Comparison of ENCODE assay signal across 27 cellular contexts in genomic region chr22:32607086-32607485, GRCh38.
A peak's percentile ranks its signal among the peaks of the same experiment; 100 is the strongest.
DNase-seq lines count a peak whose midpoint lies in the region; ATAC-seq and TF ChIP-seq lines count a peak whose summit lies in the region.
"Had no signal": no experiment of that assay in that cellular context is flagged by ENCODE, and none has a peak within 500 bp of the region (broad histone marks: within the 10 kb centered on the region; RNA-seq: fewer than 3 reads in every experiment).

No MANE protein-coding gene starts in this region.

- H3K23ac ChIP-seq in IMR-90 (ENCODE audit: low read depth, low read length): no peak overlapping the region

- H3K9me1 ChIP-seq in IMR-90 (ENCODE audit: insufficient read depth, low read length): peaks cover 6% of the 10 kb centered on the region

- H3K27ac ChIP-seq in IMR-90 (ENCODE audit: insufficient read depth, low read length): no peak overlapping the region
- peak overlapping the region; percentile 80 for H3K27ac ChIP-seq in smooth muscle cell (ENCODE audit: low read depth)
- H3K27ac ChIP-seq: SJCRH30 had no signal

- H3K79me2 ChIP-seq in smooth muscle cell (ENCODE audit: low read depth): no peaks in the 10 kb centered on the region

- no peak for TF ChIP-seq RAD21 in IMR-90 (IDR thresholded peaks at IDR 0.05; ENCODE audit: low read length)

- H4K8ac ChIP-seq in IMR-90 (ENCODE audit: low read depth in 2 of 2, low read length in 2 of 2): no peak overlapping the region

- no peak for TF ChIP-seq POLR2A in IMR-90 (IDR thresholded peaks at IDR 0.05; ENCODE audit: low read depth, low read length)

- peaks cover 4% of the 10 kb centered on the region for H3F3A ChIP-seq in smooth muscle cell (ENCODE audit: low read depth)

- H4K5ac ChIP-seq in IMR-90 (ENCODE audit: low read depth, low read length): no peak overlapping the region

- dilution Hi-C loops in IMR-90 (cut with HindIII; ENCODE audit: low sequenced_read_pairs, unreplicated experiment): no loop called here

- WGBS in IMR-90 (ENCODE audit: extremely low coverage in 2 of 2, insufficient read length in 1 of 2), 2 experiments: 95% methylated on average over 3 of the region's 5 CpGs; no CpG with 5 or more reads in 1 of the 2 experiments
- 77% methylated on average over 5 of the region's 5 CpGs for WGBS in smooth muscle cell (ENCODE audit: low lambda C conversion rate)

- H2AK5ac ChIP-seq in IMR-90 (ENCODE audit: low read depth, low read length): no peak overlapping the region

- no peak overlapping the region for H3K14ac ChIP-seq in IMR-90 (replicated peaks; ENCODE audit: low read depth, low read length)

- H3K4me2 ChIP-seq in IMR-90 (ENCODE audit: low read depth, low read length) (no peak overlapping the region), smooth muscle cell (no peak overlapping the region)

- in situ Hi-C loops in IMR-90 (cut with MboI; ENCODE audit: low sequenced_read_pairs): no loop called here

- CTCF ChIA-PET in IMR-90 (lab: Yijun Ruan, JAX) (no interaction called here), GM10248 (lab: Yijun Ruan, JAX) (no interaction called here)

- H3K4me1 ChIP-seq in IMR-90 (ENCODE audit: control insufficient read depth, insufficient read depth, low read length) (peaks cover 8% of the 10 kb centered on the region; the same call in 1 of the 2 replicates), smooth muscle cell (ENCODE audit: low read depth) (peaks cover 3% of the 10 kb centered on the region)

- H3K4me3 ChIP-seq in IMR-90 (ENCODE audit: insufficient read depth, low read depth, low read length): no peak overlapping the region
- no peak overlapping the region for H3K4me3 ChIP-seq in smooth muscle cell
- H3K4me3 ChIP-seq: SJCRH30 had no signal

- no peak overlapping the region for H2BK15ac ChIP-seq in IMR-90 (ENCODE audit: low read depth, low read length)

- H2BK5ac ChIP-seq in IMR-90 (ENCODE audit: low read depth, low read length, poor library complexity, severe bottlenecking): no peak overlapping the region

- intact Hi-C loops in IMR-90 (cut with micrococcal nuclease) (no loop called here), head of caudate nucleus (cut with DNase I) (no loop called here)

- H3K27me3 ChIP-seq in IMR-90 (ENCODE audit: control insufficient read depth, insufficient read depth, low read length) (peaks cover 2% of the 10 kb centered on the region; the same call in 1 of the 2 replicates), smooth muscle cell (ENCODE audit: low read depth) (no peaks in the 10 kb centered on the region)
- H3K27me3 ChIP-seq: SJCRH30 had no signal

- no peak overlapping the region for H3K56ac ChIP-seq in IMR-90 (ENCODE audit: extremely low read depth, insufficient read depth, low read length)

- peak overlapping the region; percentile 9; the same call in 1 of the 2 replicates for H3K4ac ChIP-seq in IMR-90 (ENCODE audit: low read depth, low read length)

- TF ChIP-seq CTCF in IMR-90 (conservative IDR thresholded peaks at IDR 0.05; ENCODE audit: low read depth, low read length) (no peak), smooth muscle cell (IDR thresholded peaks at IDR 0.05; ENCODE audit: borderline replicate concordance, insufficient read depth, poor library complexity, severe bottlenecking) (no peak), GM10248 (IDR thresholded peaks at IDR 0.05; ENCODE audit: control extremely low read depth, extremely low read depth, low read depth, missing control alignments) (no peak)

- H2AK9ac ChIP-seq in IMR-90 (replicated peaks; ENCODE audit: low read depth, low read length, poor library complexity): no peak overlapping the region

- no peak for ATAC-seq in IMR-90 (ENCODE audit: low read depth)
- no peak for ATAC-seq in HG02798 (IDR thresholded peaks at IDR 0.05; ENCODE audit: poor library complexity, unreplicated experiment)
- ATAC-seq: PC-3, Right ventricle myocardium inferior, SK-N-SH treated with all-trans-retinoic acid at 6 μM for 48 hours had no signal

- H3K9me3 ChIP-seq in IMR-90 (ENCODE audit: control insufficient read depth, insufficient read depth, low read length): no peaks in the 10 kb centered on the region
- no peaks in the 10 kb centered on the region for H3K9me3 ChIP-seq in smooth muscle cell (replicated peaks; ENCODE audit: low read depth)
- H3K9me3 ChIP-seq: SJCRH30 had no signal

- H4K91ac ChIP-seq in IMR-90 (ENCODE audit: insufficient read depth, low read depth, low read length): no peak overlapping the region

- no peaks in the 10 kb centered on the region for H3K79me1 ChIP-seq in IMR-90 (ENCODE audit: low read depth in 1 of 2, low read length in 2 of 2)

- H2BK120ac ChIP-seq in IMR-90 (ENCODE audit: low read depth, low read length): no peak overlapping the region

- H3K9ac ChIP-seq in IMR-90 (ENCODE audit: low read depth, low read length) (no peak overlapping the region), smooth muscle cell (ENCODE audit: low read depth) (no peak overlapping the region)

- no peak overlapping the region; the same call in 1 of the 2 replicates for H2BK20ac ChIP-seq in IMR-90 (ENCODE audit: low read depth, low read length)

- H4K20me1 ChIP-seq in IMR-90 (ENCODE audit: insufficient read depth, low read length) (no peaks in the 10 kb centered on the region), smooth muscle cell (ENCODE audit: low read depth) (no peaks in the 10 kb centered on the region)

- POLR2A ChIA-PET in IMR-90 (lab: Charles Lee; ENCODE audit: unreplicated experiment): no interaction called here
- POLR2A ChIA-PET in GM10248 (lab: Yijun Ruan, JAX): no interaction called here

- no peak overlapping the region for H2AFZ ChIP-seq in IMR-90 (replicated peaks; ENCODE audit: low read length, poor library complexity)
- H2AFZ ChIP-seq in smooth muscle cell (ENCODE audit: low read depth): no peak overlapping the region

- peak; percentile 75 for DNase-seq in ELF-1 (ENCODE audit: low read depth, low spot score)
- no peak for DNase-seq in IMR-90
- peak; percentile 53 for DNase-seq in mesenteric fat pad (ENCODE audit: low spot score)
- no peak for DNase-seq in smooth muscle cell (lab: John Stamatoyannopoulos, UW; ENCODE audit: unreplicated experiment)
- DNase-seq in head of caudate nucleus: no peak
- DNase-seq in GM10248 (ENCODE audit: extremely low spot score): no peak
- DNase-seq: C1 segment of cervical spinal cord; CD4-positive, alpha-beta memory T cell; COR-L47; DMS79; EL; GF-D8; H7; KBM-7; MV-4-11; NCI-H1105; NCI-H146; NCI-H1930; NCI-H2107; NCI-H524; NCI-H82; NK-92 treated with Interleukin-12 subunit alpha and Interleukin-12 subunit beta, amount 100 ng/mL, for 24 hours; PC-3; SJCRH30 had no signal

- H3K18ac ChIP-seq in IMR-90 (ENCODE audit: low read depth, low read length): no peak overlapping the region; the same call in 1 of the 2 replicates

- no TSS peak for BruUV-seq in IMR-90 (replicated peaks; lab: Mats Ljungman, UMichigan)

- H3K36me3 ChIP-seq in IMR-90 (ENCODE audit: control insufficient read depth, insufficient read depth, low read length) (no peaks in the 10 kb centered on the region), smooth muscle cell (ENCODE audit: low read depth) (no peaks in the 10 kb centered on the region)
- H3K36me3 ChIP-seq: SJCRH30 had no signal

TF ChIP-seq in IMR-90, 13 proteins besides CTCF, POLR2A, EP300 and RAD21:
- TF ChIP-seq NFE2L2 (IDR thresholded peaks at IDR 0.05; ENCODE audit: low read depth, low read length): no peak

Comparison
In these comparisons a context has a peak if more than half of its experiments do, and no peak if none do; other contexts are left out.
1. DNase-seq: peak in ELF-1 (single experiment) and mesenteric fat pad (single experiment); none in IMR-90 (single experiment), smooth muscle cell (single experiment), head of caudate nucleus (0 of 42) and GM10248 (single experiment).